ENCODE assay signal across 1 cellular context in the genomic region with DNA sequence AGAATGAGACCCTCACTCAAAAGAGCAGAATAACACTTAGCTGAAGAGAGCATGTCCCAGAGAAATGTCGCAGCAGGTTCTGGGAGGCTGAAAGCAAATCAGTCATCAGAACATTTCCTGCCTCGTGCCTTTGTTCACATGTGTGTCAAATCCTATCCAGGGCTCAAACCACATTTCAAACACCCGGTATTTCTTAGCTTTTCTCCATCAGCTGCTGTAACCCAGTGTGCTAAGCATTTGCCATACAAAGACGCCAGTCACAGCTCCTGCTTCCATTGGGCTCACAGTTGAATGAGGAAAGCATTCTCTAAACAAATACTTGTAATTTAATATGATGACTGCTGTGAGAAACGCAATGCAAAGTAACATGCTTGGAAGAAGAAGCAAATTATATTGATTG.
TF ChIP-seq lines count a peak whose summit lies in the region.

No MANE protein-coding gene starts in this region.

TF ChIP-seq in GM23338, 12 proteins besides CTCF, POLR2A, EP300 and RAD21 (continued from another document):
- no peak for TF ChIP-seq NANOG (IDR thresholded peaks at IDR 0.05; ENCODE audit: borderline replicate concordance)
- TF ChIP-seq, protein P1, sequence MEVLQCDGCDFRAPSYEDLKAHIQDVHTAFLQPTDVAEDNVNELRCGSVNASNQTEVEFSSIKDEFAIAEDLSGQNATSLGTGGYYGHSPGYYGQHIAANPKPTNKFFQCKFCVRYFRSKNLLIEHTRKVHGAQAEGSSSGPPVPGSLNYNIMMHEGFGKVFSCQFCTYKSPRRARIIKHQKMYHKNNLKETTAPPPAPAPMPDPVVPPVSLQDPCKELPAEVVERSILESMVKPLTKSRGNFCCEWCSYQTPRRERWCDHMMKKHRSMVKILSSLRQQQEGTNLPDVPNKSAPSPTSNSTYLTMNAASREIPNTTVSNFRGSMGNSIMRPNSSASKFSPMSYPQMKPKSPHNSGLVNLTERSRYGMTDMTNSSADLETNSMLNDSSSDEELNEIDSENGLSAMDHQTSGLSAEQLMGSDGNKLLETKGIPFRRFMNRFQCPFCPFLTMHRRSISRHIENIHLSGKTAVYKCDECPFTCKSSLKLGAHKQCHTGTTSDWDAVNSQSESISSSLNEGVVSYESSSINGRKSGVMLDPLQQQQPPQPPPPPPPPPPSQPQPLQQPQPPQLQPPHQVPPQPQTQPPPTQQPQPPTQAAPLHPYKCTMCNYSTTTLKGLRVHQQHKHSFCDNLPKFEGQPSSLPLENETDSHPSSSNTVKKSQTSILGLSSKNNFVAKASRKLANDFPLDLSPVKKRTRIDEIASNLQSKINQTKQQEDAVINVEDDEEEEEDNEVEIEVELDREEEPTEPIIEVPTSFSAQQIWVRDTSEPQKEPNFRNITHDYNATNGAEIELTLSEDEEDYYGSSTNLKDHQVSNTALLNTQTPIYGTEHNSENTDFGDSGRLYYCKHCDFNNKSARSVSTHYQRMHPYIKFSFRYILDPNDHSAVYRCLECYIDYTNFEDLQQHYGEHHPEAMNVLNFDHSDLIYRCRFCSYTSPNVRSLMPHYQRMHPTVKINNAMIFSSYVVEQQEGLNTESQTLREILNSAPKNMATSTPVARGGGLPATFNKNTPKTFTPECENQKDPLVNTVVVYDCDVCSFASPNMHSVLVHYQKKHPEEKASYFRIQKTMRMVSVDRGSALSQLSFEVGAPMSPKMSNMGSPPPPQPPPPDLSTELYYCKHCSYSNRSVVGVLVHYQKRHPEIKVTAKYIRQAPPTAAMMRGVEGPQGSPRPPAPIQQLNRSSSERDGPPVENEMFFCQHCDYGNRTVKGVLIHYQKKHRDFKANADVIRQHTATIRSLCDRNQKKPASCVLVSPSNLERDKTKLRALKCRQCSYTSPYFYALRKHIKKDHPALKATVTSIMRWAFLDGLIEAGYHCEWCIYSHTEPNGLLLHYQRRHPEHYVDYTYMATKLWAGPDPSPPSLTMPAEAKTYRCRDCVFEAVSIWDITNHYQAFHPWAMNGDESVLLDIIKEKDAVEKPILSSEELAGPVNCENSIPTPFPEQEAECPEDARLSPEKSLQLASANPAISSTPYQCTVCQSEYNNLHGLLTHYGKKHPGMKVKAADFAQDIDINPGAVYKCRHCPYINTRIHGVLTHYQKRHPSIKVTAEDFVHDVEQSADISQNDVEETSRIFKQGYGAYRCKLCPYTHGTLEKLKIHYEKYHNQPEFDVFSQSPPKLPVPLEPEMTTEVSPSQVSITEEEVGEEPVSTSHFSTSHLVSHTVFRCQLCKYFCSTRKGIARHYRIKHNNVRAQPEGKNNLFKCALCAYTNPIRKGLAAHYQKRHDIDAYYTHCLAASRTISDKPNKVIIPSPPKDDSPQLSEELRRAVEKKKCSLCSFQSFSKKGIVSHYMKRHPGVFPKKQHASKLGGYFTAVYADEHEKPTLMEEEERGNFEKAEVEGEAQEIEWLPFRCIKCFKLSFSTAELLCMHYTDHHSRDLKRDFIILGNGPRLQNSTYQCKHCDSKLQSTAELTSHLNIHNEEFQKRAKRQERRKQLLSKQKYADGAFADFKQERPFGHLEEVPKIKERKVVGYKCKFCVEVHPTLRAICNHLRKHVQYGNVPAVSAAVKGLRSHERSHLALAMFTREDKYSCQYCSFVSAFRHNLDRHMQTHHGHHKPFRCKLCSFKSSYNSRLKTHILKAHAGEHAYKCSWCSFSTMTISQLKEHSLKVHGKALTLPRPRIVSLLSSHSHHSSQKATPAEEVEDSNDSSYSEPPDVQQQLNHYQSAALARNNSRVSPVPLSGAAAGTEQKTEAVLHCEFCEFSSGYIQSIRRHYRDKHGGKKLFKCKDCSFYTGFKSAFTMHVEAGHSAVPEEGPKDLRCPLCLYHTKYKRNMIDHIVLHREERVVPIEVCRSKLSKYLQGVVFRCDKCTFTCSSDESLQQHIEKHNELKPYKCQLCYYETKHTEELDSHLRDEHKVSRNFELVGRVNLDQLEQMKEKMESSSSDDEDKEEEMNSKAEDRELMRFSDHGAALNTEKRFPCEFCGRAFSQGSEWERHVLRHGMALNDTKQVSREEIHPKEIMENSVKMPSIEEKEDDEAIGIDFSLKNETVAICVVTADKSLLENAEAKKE (CRISPR knock-in tag; IDR thresholded peaks at IDR 0.05), result no peak
- TF ChIP-seq, protein P2, sequence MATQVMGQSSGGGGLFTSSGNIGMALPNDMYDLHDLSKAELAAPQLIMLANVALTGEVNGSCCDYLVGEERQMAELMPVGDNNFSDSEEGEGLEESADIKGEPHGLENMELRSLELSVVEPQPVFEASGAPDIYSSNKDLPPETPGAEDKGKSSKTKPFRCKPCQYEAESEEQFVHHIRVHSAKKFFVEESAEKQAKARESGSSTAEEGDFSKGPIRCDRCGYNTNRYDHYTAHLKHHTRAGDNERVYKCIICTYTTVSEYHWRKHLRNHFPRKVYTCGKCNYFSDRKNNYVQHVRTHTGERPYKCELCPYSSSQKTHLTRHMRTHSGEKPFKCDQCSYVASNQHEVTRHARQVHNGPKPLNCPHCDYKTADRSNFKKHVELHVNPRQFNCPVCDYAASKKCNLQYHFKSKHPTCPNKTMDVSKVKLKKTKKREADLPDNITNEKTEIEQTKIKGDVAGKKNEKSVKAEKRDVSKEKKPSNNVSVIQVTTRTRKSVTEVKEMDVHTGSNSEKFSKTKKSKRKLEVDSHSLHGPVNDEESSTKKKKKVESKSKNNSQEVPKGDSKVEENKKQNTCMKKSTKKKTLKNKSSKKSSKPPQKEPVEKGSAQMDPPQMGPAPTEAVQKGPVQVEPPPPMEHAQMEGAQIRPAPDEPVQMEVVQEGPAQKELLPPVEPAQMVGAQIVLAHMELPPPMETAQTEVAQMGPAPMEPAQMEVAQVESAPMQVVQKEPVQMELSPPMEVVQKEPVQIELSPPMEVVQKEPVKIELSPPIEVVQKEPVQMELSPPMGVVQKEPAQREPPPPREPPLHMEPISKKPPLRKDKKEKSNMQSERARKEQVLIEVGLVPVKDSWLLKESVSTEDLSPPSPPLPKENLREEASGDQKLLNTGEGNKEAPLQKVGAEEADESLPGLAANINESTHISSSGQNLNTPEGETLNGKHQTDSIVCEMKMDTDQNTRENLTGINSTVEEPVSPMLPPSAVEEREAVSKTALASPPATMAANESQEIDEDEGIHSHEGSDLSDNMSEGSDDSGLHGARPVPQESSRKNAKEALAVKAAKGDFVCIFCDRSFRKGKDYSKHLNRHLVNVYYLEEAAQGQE (IDR thresholded peaks at IDR 0.05; ENCODE audit: unreplicated experiment), result no peak
- TF ChIP-seq POLR2AphosphoS5 (IDR thresholded peaks at IDR 0.05; ENCODE audit: low read depth), result no peak
- TF ChIP-seq JUNB (IDR thresholded peaks at IDR 0.05; ENCODE audit: unreplicated experiment), result no peak
- TF ChIP-seq EZH2phosphoT487 (IDR thresholded peaks at IDR 0.05; ENCODE audit: unreplicated experiment), result no peak
- no peak for TF ChIP-seq EZH2 (IDR thresholded peaks at IDR 0.05; ENCODE audit: low read depth, unreplicated experiment)
